Comparison of ENCODE assay signal across 8 cellular contexts in the genomic region with DNA sequence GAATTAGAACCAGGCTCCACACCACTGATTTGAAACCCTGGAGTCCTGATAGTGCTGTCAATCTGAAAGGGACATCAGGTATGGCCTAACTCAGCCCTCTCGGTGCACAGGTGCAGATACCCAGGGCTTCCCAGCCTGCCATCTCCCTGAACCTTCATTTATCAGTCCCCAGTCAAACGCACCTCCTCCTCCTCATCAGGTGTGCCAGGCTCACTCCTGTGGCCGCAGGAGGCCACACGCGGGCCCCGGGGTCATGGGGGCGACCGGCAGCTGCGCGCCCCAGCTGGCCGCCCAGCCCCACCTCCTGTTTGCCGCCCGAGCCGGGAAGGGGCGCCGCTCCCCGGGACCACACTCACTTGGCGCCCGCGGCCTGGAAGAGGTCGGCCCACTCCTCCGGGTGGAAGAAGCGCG. TPM values are rescaled to one million over a fixed set of nuclear protein-coding genes. Genes with fewer than 3 reads are reported as not detected.
DNase-seq lines count a peak whose midpoint lies in the region; ATAC-seq and TF ChIP-seq lines count a peak whose summit lies in the region.

No MANE protein-coding gene starts in this region.

- no peak for DNase-seq in SK-N-SH
- DNase-seq in left lung: no peak
- DNase-seq in transverse colon: no peak
- no peak for DNase-seq in NCI-H1417 (lab: John Stamatoyannopoulos, UW)
- no peak for DNase-seq in mesenteric fat pad (ENCODE audit: low spot score)

- TF ChIP-seq EP300 in SK-N-SH (IDR thresholded peaks at IDR 0.05; ENCODE audit: borderline replicate concordance in 1 of 2, low read depth in 1 of 2, low read length in 1 of 2) (no peak), transverse colon (IDR thresholded peaks at IDR 0.05; ENCODE audit: low read depth) (no peak)

- H3K9me3 ChIP-seq in SK-N-SH (no peaks in the 10 kb centered on the region), left lung (no peaks in the 10 kb centered on the region), transverse colon (no peaks in the 10 kb centered on the region)

- H3F3A ChIP-seq in SK-N-SH (replicated peaks; ENCODE audit: insufficient read depth): no peaks in the 10 kb centered on the region

- no peaks in the 10 kb centered on the region for H4K20me1 ChIP-seq in SK-N-SH (ENCODE audit: insufficient read depth)

- H3K4me1 ChIP-seq in SK-N-SH (ENCODE audit: control insufficient read depth in 1 of 2, insufficient read depth in 2 of 2, low read depth in 1 of 2, low read length in 1 of 2): peaks cover 0 to 8% of the 10 kb centered on the region in 2 experiments; a peak in 1 of 4 replicates
- peaks cover 0 to 43% of the 10 kb centered on the region in 2 donors for H3K4me1 ChIP-seq in left lung
- peaks cover 2 to 29% (median 20%) of the 10 kb centered on the region in 4 donors for H3K4me1 ChIP-seq in transverse colon

- peak overlapping the region; percentile 91 for H2AFZ ChIP-seq in SK-N-SH (ENCODE audit: low read depth)

- H3K27ac ChIP-seq in SK-N-SH (ENCODE audit: low read depth in 2 of 2, low read length in 1 of 2): no peak overlapping the region; a peak in 1 of 4 replicates
- H3K27ac ChIP-seq in angular gyrus (ENCODE audit: low read depth, low read length): peak overlapping the region; percentile 44
- peak overlapping the region; percentile 68 to 89 for H3K27ac ChIP-seq in left lung
- H3K27ac ChIP-seq in transverse colon: peak overlapping the region; percentile 76 to 88 (median 84)

- no peak for TF ChIP-seq POLR2A in transverse colon (IDR thresholded peaks at IDR 0.05)

- H3K36me3 ChIP-seq in SK-N-SH (replicated peaks in 1 of 2; ENCODE audit: control insufficient read depth in 1 of 2, insufficient read depth in 2 of 2, low read length in 1 of 2) (peaks cover 3 to 7% of the 10 kb centered on the region in 2 experiments), left lung (peaks cover 0 to 22% of the 10 kb centered on the region in 2 donors), transverse colon (peaks cover 0 to 19% (median 3%) of the 10 kb centered on the region in 4 donors)

- no peak for TF ChIP-seq CTCF in SK-N-SH (IDR thresholded peaks at IDR 0.05)
- no peak for TF ChIP-seq CTCF in left lung (IDR thresholded peaks at IDR 0.05)
- TF ChIP-seq CTCF in transverse colon (IDR thresholded peaks at IDR 0.05): no peak

- CTCF ChIA-PET in SK-N-SH (lab: Yijun Ruan, JAX): interaction anchor here (0.8 to 4.6 kb wide), 14 partner anchors 12 to 96 kb away, joined by 3 to 31 read pairs (median 4); partner anchors contain the start of genes GALE and HMGCL

- H3K27me3 ChIP-seq in SK-N-SH (ENCODE audit: insufficient read depth): no peaks in the 10 kb centered on the region; the same call in 1 of the 2 replicates
- no peaks in the 10 kb centered on the region for H3K27me3 ChIP-seq in left lung
- H3K27me3 ChIP-seq in transverse colon: no peaks in the 10 kb centered on the region

- peak overlapping the region; percentile 52 for H3K9ac ChIP-seq in SK-N-SH

- WGBS in SK-N-SH (ENCODE audit: low lambda C conversion rate): 10% methylated on average over 12 of the region's 24 CpGs
- 4% methylated on average over 24 of the region's 24 CpGs; no CpG with 5 or more reads in 1 of the 2 donors for WGBS in transverse colon (ENCODE audit: low coverage in 1 of 2), 2 donors

- POLR2A ChIA-PET in SK-N-SH (lab: Yijun Ruan, JAX): no interaction called here

- H3K79me2 ChIP-seq in SK-N-SH (ENCODE audit: insufficient read depth): no peaks in the 10 kb centered on the region

- intact Hi-C loops in left lung (cut with DNase I): no loop called here
- intact Hi-C loops in transverse colon (cut with DNase I; ENCODE audit: low total_unique reads): loop anchor here (10.0 kb wide), 1 partner anchor 63 kb away; the partner anchor contains the start of gene GALE

- H3K4me3 ChIP-seq in SK-N-SH (ENCODE audit: low read depth in 2 of 2, low read length in 1 of 2) (peak overlapping the region; percentile 75 to 87), left lung (peak overlapping the region; percentile 69 to 81), transverse colon (peak overlapping the region; percentile 64 to 89 (median 78))

- TF ChIP-seq RAD21 in SK-N-SH (IDR thresholded peaks at IDR 0.05; ENCODE audit: low read length): no peak

- no peak for ATAC-seq in SK-N-SH treated with all-trans-retinoic acid at 6 μM for 48 hours
- peak; percentile 34 for ATAC-seq in HG03432 (IDR thresholded peaks at IDR 0.05; ENCODE audit: unreplicated experiment)
- ATAC-seq in left lung: peak; percentile 33

- H3K9me2 ChIP-seq in SK-N-SH: no peaks in the 10 kb centered on the region

- H3K4me2 ChIP-seq in SK-N-SH: peak overlapping the region; percentile 99

- in situ Hi-C loops in transverse colon (cut with MboI; ENCODE audit: low pct_ligation_motif_present in 1 of 4, low pct_unique_long_range_greater_than_20kb in 1 of 4, low sequenced_read_pairs in 3 of 4): loop anchor here in 1 of 4 donors (10.0 kb wide), 1 partner anchor 63 kb away; the partner anchor contains the start of gene GALE

TF ChIP-seq in SK-N-SH, 30 proteins besides CTCF, POLR2A, EP300 and RAD21:
- no peak for TF ChIP-seq MEF2A (IDR thresholded peaks at IDR 0.05; ENCODE audit: borderline replicate concordance, low read depth)

TF ChIP-seq in SK-N-SH treated with all-trans-retinoic acid at 6 μM for 48 hours, 23 proteins besides CTCF, POLR2A, EP300 and RAD21:
- no peak for TF ChIP-seq TCF4 (CRISPR knock-in tag; IDR thresholded peaks at IDR 0.05; ENCODE audit: borderline replicate concordance)
- TF ChIP-seq RARB (CRISPR knock-in tag; IDR thresholded peaks at IDR 0.05): no peak
- TF ChIP-seq ZC3H10 (CRISPR knock-in tag; IDR thresholded peaks at IDR 0.05): no peak
- TF ChIP-seq, protein P1, sequence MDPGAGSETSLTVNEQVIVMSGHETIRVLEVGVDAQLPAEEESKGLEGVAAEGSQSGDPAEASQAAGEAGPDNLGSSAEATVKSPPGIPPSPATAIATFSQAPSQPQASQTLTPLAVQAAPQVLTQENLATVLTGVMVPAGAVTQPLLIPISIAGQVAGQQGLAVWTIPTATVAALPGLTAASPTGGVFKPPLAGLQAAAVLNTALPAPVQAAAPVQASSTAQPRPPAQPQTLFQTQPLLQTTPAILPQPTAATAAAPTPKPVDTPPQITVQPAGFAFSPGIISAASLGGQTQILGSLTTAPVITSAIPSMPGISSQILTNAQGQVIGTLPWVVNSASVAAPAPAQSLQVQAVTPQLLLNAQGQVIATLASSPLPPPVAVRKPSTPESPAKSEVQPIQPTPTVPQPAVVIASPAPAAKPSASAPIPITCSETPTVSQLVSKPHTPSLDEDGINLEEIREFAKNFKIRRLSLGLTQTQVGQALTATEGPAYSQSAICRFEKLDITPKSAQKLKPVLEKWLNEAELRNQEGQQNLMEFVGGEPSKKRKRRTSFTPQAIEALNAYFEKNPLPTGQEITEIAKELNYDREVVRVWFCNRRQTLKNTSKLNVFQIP (CRISPR knock-in tag; IDR thresholded peaks at IDR 0.05; ENCODE audit: borderline replicate concordance, low read depth): no peak
- TF ChIP-seq, protein P2, sequence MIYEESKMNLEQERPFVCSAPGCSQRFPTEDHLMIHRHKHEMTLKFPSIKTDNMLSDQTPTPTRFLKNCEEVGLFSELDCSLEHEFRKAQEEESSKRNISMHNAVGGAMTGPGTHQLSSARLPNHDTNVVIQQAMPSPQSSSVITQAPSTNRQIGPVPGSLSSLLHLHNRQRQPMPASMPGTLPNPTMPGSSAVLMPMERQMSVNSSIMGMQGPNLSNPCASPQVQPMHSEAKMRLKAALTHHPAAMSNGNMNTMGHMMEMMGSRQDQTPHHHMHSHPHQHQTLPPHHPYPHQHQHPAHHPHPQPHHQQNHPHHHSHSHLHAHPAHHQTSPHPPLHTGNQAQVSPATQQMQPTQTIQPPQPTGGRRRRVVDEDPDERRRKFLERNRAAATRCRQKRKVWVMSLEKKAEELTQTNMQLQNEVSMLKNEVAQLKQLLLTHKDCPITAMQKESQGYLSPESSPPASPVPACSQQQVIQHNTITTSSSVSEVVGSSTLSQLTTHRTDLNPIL (CRISPR knock-in tag; IDR thresholded peaks at IDR 0.05; ENCODE audit: low read depth): no peak
- no peak for TF ChIP-seq GLIS3 (CRISPR knock-in tag; IDR thresholded peaks at IDR 0.05)
- TF ChIP-seq TOX (CRISPR knock-in tag; IDR thresholded peaks at IDR 0.05; ENCODE audit: borderline replicate concordance): no peak
- TF ChIP-seq BACH2 (CRISPR knock-in tag; IDR thresholded peaks at IDR 0.05; ENCODE audit: borderline replicate concordance): no peak
- no peak for TF ChIP-seq OSR1 (CRISPR knock-in tag; IDR thresholded peaks at IDR 0.05)
- TF ChIP-seq ZFP30 (CRISPR knock-in tag; IDR thresholded peaks at IDR 0.05): no peak
- no peak for TF ChIP-seq ESRRG (CRISPR knock-in tag; IDR thresholded peaks at IDR 0.05)
- no peak for TF ChIP-seq SNAI2 (CRISPR knock-in tag; IDR thresholded peaks at IDR 0.05)
- no peak for TF ChIP-seq CSDC2 (CRISPR knock-in tag; IDR thresholded peaks at IDR 0.05)
- no peak for TF ChIP-seq ZFP3 (CRISPR knock-in tag; IDR thresholded peaks at IDR 0.05)
- TF ChIP-seq ARNTL (CRISPR knock-in tag; IDR thresholded peaks at IDR 0.05; ENCODE audit: borderline replicate concordance, low read depth): no peak
- no peak for TF ChIP-seq ZNF565 (CRISPR knock-in tag; conservative IDR thresholded peaks at IDR 0.05; ENCODE audit: low read depth)

RNA-seq across cellular contexts. Expression of gene FUCA1, which starts 0.5 kb away (rescaled TPM):
- 31.9 and 35.2 TPM in 2 replicates for polyA plus RNA-seq in SK-N-SH (2012; rRNA removed)
- 40.6 and 41.0 TPM in 2 replicates for polyA plus RNA-seq in SK-N-SH (2012; cell fraction: cytosol; rRNA removed)
- 16.1 and 29.8 TPM in 2 replicates for polyA plus RNA-seq in SK-N-SH (2012; cell fraction: nucleus; rRNA removed)
- 10 to 100 TPM; 45.3 to 61.3 TPM for total RNA-seq in left lung
- 100 to 1,000 TPM in 2 of 4 donors, 10 to 100 TPM in 2; 30.4 to 231 (median 92.9) TPM for total RNA-seq in transverse colon
- 40.6 TPM for total RNA-seq in mesenteric fat pad

RNA-seq across cellular contexts. Expression of gene HMGCL, which starts 42.3 kb away (rescaled TPM):
- 28.2 and 36.5 TPM in 2 replicates for polyA plus RNA-seq in SK-N-SH (2012; rRNA removed)
- polyA plus RNA-seq in SK-N-SH (2012; cell fraction: cytosol; rRNA removed): 23.6 and 33.6 TPM in 2 replicates
- 30.5 and 34.3 TPM in 2 replicates for polyA plus RNA-seq in SK-N-SH (2012; cell fraction: nucleus; rRNA removed)
- total RNA-seq in left lung (10 to 100 TPM; 34.1 to 51.3 TPM), transverse colon (10 to 100 TPM; 59.8 to 83.4 (median 60.7) TPM), mesenteric fat pad (31.7 TPM)

RNA-seq across cellular contexts. Expression of gene CNR2, which starts 45.6 kb away (rescaled TPM):
- not detected in 2 replicates for polyA plus RNA-seq in SK-N-SH (2012; rRNA removed)
- polyA plus RNA-seq in SK-N-SH (2012; cell fraction: cytosol; rRNA removed): not detected in 2 replicates
- polyA plus RNA-seq in SK-N-SH (2012; cell fraction: nucleus; rRNA removed): 0.01 TPM in 1 of 2 replicates, not detected in the other
- under 1 TPM; 0.05 to 0.06 TPM for total RNA-seq in left lung
- 1 to 10 TPM in 2 of 4 donors, not detected in 2; 1.6 to 3.4 TPM for total RNA-seq in transverse colon
- not detected for total RNA-seq in mesenteric fat pad

Comparison
In these comparisons a context has a peak if more than half of its experiments do, and no peak if none do; other contexts are left out.
1. H3K27ac ChIP-seq: peak in angular gyrus (single experiment), left lung (2 of 2) and transverse colon (4 of 4); none in SK-N-SH (0 of 2).
2. Peak in every context shown above with its lines, with median percentiles within 50 percentile points of each other: H3K4me3 ChIP-seq.